ENCODE assay signal across 20 cellular contexts in the genomic region with DNA sequence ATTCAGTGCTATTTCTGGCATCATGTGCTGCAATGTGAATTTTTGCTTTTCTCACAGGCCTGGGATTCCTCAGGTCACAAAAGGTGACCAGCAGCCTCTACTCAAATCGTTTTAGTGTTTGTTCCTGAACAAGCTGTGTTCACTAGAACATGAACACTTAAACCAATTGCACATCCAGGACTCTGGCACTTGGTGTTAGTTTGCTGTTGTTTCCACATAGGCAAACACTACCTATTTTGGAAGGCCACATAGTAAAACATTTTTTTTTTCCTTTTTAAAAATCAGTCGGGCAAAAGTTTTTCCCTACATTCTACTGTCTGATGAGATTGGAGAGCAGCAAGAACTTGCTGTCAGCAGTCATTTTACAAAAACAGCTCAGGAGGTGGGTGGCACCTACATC.
"Had no signal": no experiment of that assay in that cellular context is flagged by ENCODE, and none has a peak within 500 bp of the region (broad histone marks: within the 10 kb centered on the region; RNA-seq: fewer than 3 reads in every experiment).

No MANE protein-coding gene starts in this region.

- H3K36me3 Mint-ChIP-seq: natural killer cell treated with Interleukin-12 subunit alpha and Interleukin-12 subunit beta and Interleukin-15 and Interleukin-18, amount 100 ng/mL, for 72 hours had no signal

- ATAC-seq: activated CD4-positive, alpha-beta T cell treated with anti-CD3 and anti-CD28 coated beads for 36 hours; activated naive CD4-positive, alpha-beta T cell treated with anti-CD3 and anti-CD28 coated beads, Interleukin-2, amount 50 U/mL, for 72 hours; natural killer cell treated with Interleukin-12 subunit alpha and Interleukin-12 subunit beta and Interleukin-15 and Interleukin-18, amount 100 ng/mL, for 72 hours had no signal

- H3K9me3 ChIP-seq: adrenal gland, breast epithelium, transverse colon had no signal

- H3K27ac ChIP-seq: breast epithelium, transverse colon had no signal

- H3K4me3 ChIP-seq: adrenal gland, breast epithelium, transverse colon had no signal

- H3K4me1 Mint-ChIP-seq: activated CD4-positive, alpha-beta T cell treated with anti-CD3 and anti-CD28 coated beads for 36 hours had no signal

- H3K36me3 ChIP-seq: breast epithelium had no signal

- H3K27ac Mint-ChIP-seq: activated CD4-positive, alpha-beta T cell treated with anti-CD3 and anti-CD28 coated beads for 36 hours; activated naive CD4-positive, alpha-beta T cell treated with anti-CD3 and anti-CD28 coated beads, Interleukin-2, amount 50 U/mL, for 72 hours; natural killer cell treated with Interleukin-12 subunit alpha and Interleukin-12 subunit beta and Interleukin-15 and Interleukin-18, amount 100 ng/mL, for 72 hours had no signal

- H3K9me3 Mint-ChIP-seq: natural killer cell treated with Interleukin-12 subunit alpha and Interleukin-12 subunit beta and Interleukin-15 and Interleukin-18, amount 100 ng/mL, for 72 hours had no signal

- DNase-seq: activated CD4-positive, alpha-beta T cell treated with anti-CD3 and anti-CD28 coated beads for 36 hours; activated CD4-positive, alpha-beta T cell treated with anti-CD3 and anti-CD28 coated beads, Interleukin-2, amount 50 U/mL, for 48 hours; activated gamma-delta T cell; adrenal gland; cerebellar nuclear complex; effector CD4-positive, alpha-beta T cell; foreskin fibroblast; hypothalamus; mesenchymal stem cell; nucleus accumbens; posterior cingulate gyrus; stimulated activated CD4-positive, alpha-beta T cell treated with anti-CD3 and anti-CD28 coated beads, Interleukin-12 subunit alpha, Interleukin-12 subunit beta, amount 100 ng/mL, for 4 hours; stimulated activated CD4-positive, alpha-beta T cell treated with anti-CD3 and anti-CD28 coated beads, Interleukin-2, amount 100 ng/mL, for 24 hours; stimulated activated naive CD4-positive, alpha-beta T cell treated with Interleukin-2 at 50 U/mL for 16 hours; SW 1271; T-helper 2 cell; transverse colon had no signal

- H3K27me3 ChIP-seq: adrenal gland, breast epithelium, transverse colon had no signal

- H3K4me3 Mint-ChIP-seq: activated CD4-positive, alpha-beta T cell treated with anti-CD3 and anti-CD28 coated beads for 36 hours; natural killer cell treated with Interleukin-12 subunit alpha and Interleukin-12 subunit beta and Interleukin-15 and Interleukin-18, amount 100 ng/mL, for 72 hours had no signal
